1 cellular context compared by ENCODE assay signal in genomic region chr2:240436626-240437180, GRCh38.
A peak's percentile ranks its signal among the peaks of the same experiment; 100 is the strongest.
TF ChIP-seq lines count a peak whose summit lies in the region.

No MANE protein-coding gene starts in this region.

TF ChIP-seq in WTC11, 78 proteins besides CTCF, POLR2A, EP300 and RAD21 (continued from another document and continues in another):
- TF ChIP-seq ARID4B (CRISPR knock-in tag; IDR thresholded peaks at IDR 0.05; ENCODE audit: borderline replicate concordance): peak; percentile 77; the same call in 1 of the 2 replicates
- peak; percentile 62 for TF ChIP-seq TP53 (CRISPR knock-in tag; IDR thresholded peaks at IDR 0.05)
- TF ChIP-seq ZNF232 (CRISPR knock-in tag; IDR thresholded peaks at IDR 0.05): no peak
- peak; percentile 86; the same call in 1 of the 2 replicates for TF ChIP-seq ESRRA (CRISPR knock-in tag; IDR thresholded peaks at IDR 0.05; ENCODE audit: borderline replicate concordance)
- peak; percentile 85; the same call in 1 of the 2 replicates for TF ChIP-seq PREB (CRISPR knock-in tag; IDR thresholded peaks at IDR 0.05; ENCODE audit: borderline replicate concordance)
- TF ChIP-seq NR2C2 (CRISPR knock-in tag; IDR thresholded peaks at IDR 0.05): peak; percentile 78
- peak; percentile 90; the same call in 1 of the 2 replicates for TF ChIP-seq FOXP1 (CRISPR knock-in tag; IDR thresholded peaks at IDR 0.05; ENCODE audit: borderline replicate concordance)
- no peak for TF ChIP-seq TCF7 (CRISPR knock-in tag; IDR thresholded peaks at IDR 0.05; ENCODE audit: low read depth)
- no peak for TF ChIP-seq AR (CRISPR knock-in tag; IDR thresholded peaks at IDR 0.05)
- TF ChIP-seq ZNF671 (CRISPR knock-in tag; IDR thresholded peaks at IDR 0.05): no peak
- 0 out of 2 replicates have a peak, but pooled peaks have one; percentile 71 for TF ChIP-seq KAT7 (CRISPR knock-in tag; IDR thresholded peaks at IDR 0.05; ENCODE audit: borderline replicate concordance)
- peak; percentile 93 for TF ChIP-seq ZNF219 (CRISPR knock-in tag; IDR thresholded peaks at IDR 0.05; ENCODE audit: borderline replicate concordance)
- TF ChIP-seq ZBTB21 (CRISPR knock-in tag; IDR thresholded peaks at IDR 0.05; ENCODE audit: borderline replicate concordance): peak; percentile 80
- no peak for TF ChIP-seq STAT6 (CRISPR knock-in tag; conservative IDR thresholded peaks at IDR 0.05; ENCODE audit: low read depth)
- 0 out of 2 replicates have a peak, but pooled peaks have one; percentile 67 for TF ChIP-seq ELF4 (CRISPR knock-in tag; IDR thresholded peaks at IDR 0.05; ENCODE audit: low read depth)
- TF ChIP-seq ATF3 (CRISPR knock-in tag; conservative IDR thresholded peaks at IDR 0.05): no peak
- TF ChIP-seq NFE2L1 (CRISPR knock-in tag; IDR thresholded peaks at IDR 0.05): no peak
- no peak for TF ChIP-seq NFATC4 (CRISPR knock-in tag; IDR thresholded peaks at IDR 0.05)
- no peak for TF ChIP-seq SOX15 (CRISPR knock-in tag; IDR thresholded peaks at IDR 0.05)
- TF ChIP-seq FOXP4 (CRISPR knock-in tag; IDR thresholded peaks at IDR 0.05): peak; percentile 61; the same call in 1 of the 2 replicates
- TF ChIP-seq AFF4 (CRISPR knock-in tag; IDR thresholded peaks at IDR 0.05; ENCODE audit: borderline replicate concordance): 0 out of 2 replicates have a peak, but pooled peaks have one; percentile 48
- TF ChIP-seq ZMAT4 (CRISPR knock-in tag; IDR thresholded peaks at IDR 0.05): no peak
- peak; percentile 70 for TF ChIP-seq RELA (CRISPR knock-in tag; IDR thresholded peaks at IDR 0.05; ENCODE audit: borderline replicate concordance)
- no peak for TF ChIP-seq MXD4 (CRISPR knock-in tag; IDR thresholded peaks at IDR 0.05; ENCODE audit: borderline replicate concordance)
- no peak for TF ChIP-seq ATF1 (CRISPR knock-in tag; IDR thresholded peaks at IDR 0.05)
- TF ChIP-seq HMGXB4 (CRISPR knock-in tag; IDR thresholded peaks at IDR 0.05): no peak
- peak; percentile 80 for TF ChIP-seq USF1 (CRISPR knock-in tag; IDR thresholded peaks at IDR 0.05)
- TF ChIP-seq MAX (CRISPR knock-in tag; IDR thresholded peaks at IDR 0.05): peak; percentile 96
- TF ChIP-seq E2F4 (CRISPR knock-in tag; IDR thresholded peaks at IDR 0.05; ENCODE audit: borderline replicate concordance, low read depth): no peak
